16 cellular contexts compared by ENCODE assay signal in genomic region chr18:35303610-35304009, GRCh38. TPM values are rescaled to one million over a fixed set of nuclear protein-coding genes. Genes with fewer than 3 reads are reported as not detected.
DNase-seq lines count a peak whose midpoint lies in the region; ATAC-seq lines count a peak whose summit lies in the region.
"Had no signal": no experiment of that assay in that cellular context is flagged by ENCODE, and none has a peak within 500 bp of the region (broad histone marks: within the 10 kb centered on the region; RNA-seq: fewer than 3 reads in every experiment).

No MANE protein-coding gene starts in this region.

- ATAC-seq in Right ventricle myocardium superior (ENCODE audit: poor library complexity) (peak; percentile 41), GM18858 (IDR thresholded peaks at IDR 0.05; ENCODE audit: unreplicated experiment) (no peak)
- ATAC-seq: A549; CD8-positive, alpha-beta T cell; HCT116; HepG2 had no signal

- peaks cover 99% of the 10 kb centered on the region for H3K9me3 ChIP-seq in adipocyte (ENCODE audit: control insufficient read depth, low read length)

- DNase-seq in Right ventricle myocardium superior (no peak), cardiac septum (ENCODE audit: low spot score) (no peak), DMS79 (lab: John Stamatoyannopoulos, UW) (peak; percentile 30), NCI-H128 (lab: John Stamatoyannopoulos, UW; ENCODE audit: unreplicated experiment) (peak; percentile 40), adipocyte (ENCODE audit: low read depth) (no peak), NCI-H2196 (lab: John Stamatoyannopoulos, UW; ENCODE audit: unreplicated experiment) (no peak)
- DNase-seq: AML-193; Calu3; CD8-positive, alpha-beta T cell; GOT3; H7; HFFc6 had no signal

- no peaks in the 10 kb centered on the region for H3K4me1 ChIP-seq in adipocyte (ENCODE audit: control insufficient read depth, insufficient read depth, low read length)
- H3K4me1 ChIP-seq: A549 had no signal

- H3K36me3 ChIP-seq in adipocyte (ENCODE audit: control insufficient read depth, insufficient read depth, low read length, severe bottlenecking), result peaks cover 79% of the 10 kb centered on the region

- intact Hi-C loops in Right ventricle myocardium superior (cut with DNase I) (no loop called here), cardiac septum (cut with DNase I) (no loop called here)

- H3K27me3 ChIP-seq in adipocyte (replicated peaks; ENCODE audit: control insufficient read depth, insufficient read depth, low read length), result no peaks in the 10 kb centered on the region

- peak overlapping the region; percentile 42 for H3K4me3 ChIP-seq in adipocyte (ENCODE audit: low read length)
- H3K4me3 ChIP-seq: A549 had no signal

- no peak overlapping the region for H3K9ac ChIP-seq in adipocyte (ENCODE audit: low read length)

RNA-seq across cellular contexts. Expression of gene ZSCAN30, which starts 13.6 kb away (rescaled TPM):
- total RNA-seq in Right ventricle myocardium superior (12.0 TPM), cardiac septum (18.6 TPM)

RNA-seq across cellular contexts. Expression of gene ZNF24, which starts 40.6 kb away (rescaled TPM):
- total RNA-seq in Right ventricle myocardium superior (44.4 TPM), cardiac septum (44.2 TPM)

Comparison
In these comparisons a context has a peak if more than half of its experiments do, and no peak if none do; other contexts are left out.
1. DNase-seq: peak in DMS79 (single experiment) and NCI-H128 (single experiment); none in Right ventricle myocardium superior (single experiment), cardiac septum (single experiment), adipocyte (single experiment) and NCI-H2196 (single experiment).